Comparison of ENCODE assay signal across 16 cellular contexts in genomic region chr16:70739389-70739788, GRCh38. TPM values are rescaled to one million over a fixed set of nuclear protein-coding genes. Genes with fewer than 3 reads are reported as not detected.
DNase-seq lines count a peak whose midpoint lies in the region; ATAC-seq and TF ChIP-seq lines count a peak whose summit lies in the region.
"Had no signal": no experiment of that assay in that cellular context is flagged by ENCODE, and none has a peak within 500 bp of the region (broad histone marks: within the 10 kb centered on the region; RNA-seq: fewer than 3 reads in every experiment).

No MANE protein-coding gene starts in this region.

- H3K27ac Mint-ChIP-seq in activated T-helper 2 cell treated with anti-CD3 and anti-CD28 coated beads, Interferon-gamma antibody, Interleukin-2, Interleukin-4, amounts not matched to agents 10 μg/mL and 5 μg/mL and 100 μg/mL, durations not matched to agents 14 hours and 24 hours and 36 hours = peak overlapping the region; percentile 86
- H3K27ac Mint-ChIP-seq: memory B cell had no signal

- H3K4me1 ChIP-seq in right cardiac atrium (ENCODE audit: control insufficient read depth, insufficient read depth, low read length) (peaks cover 9% of the 10 kb centered on the region), mesenchymal stem cell (ENCODE audit: control insufficient read depth, insufficient read depth, low read depth, low read length) (peaks cover 68% of the 10 kb centered on the region), vagina (peaks cover 68% of the 10 kb centered on the region)
- H3K4me1 ChIP-seq: parathyroid adenoma had no signal

- peak overlapping the region; percentile 40 to 51 for H3K4ac ChIP-seq in mesenchymal stem cell (ENCODE audit: low read depth in 1 of 2, low read length in 2 of 2)

- peaks cover 11% of the 10 kb centered on the region for H3K79me1 ChIP-seq in mesenchymal stem cell (replicated peaks; ENCODE audit: low read length, poor library complexity, severe bottlenecking)

- H3K4me2 ChIP-seq in mesenchymal stem cell (ENCODE audit: low read length, poor library complexity, severe bottlenecking) = no peak overlapping the region

- 88% methylated on average over 7 of the region's 7 CpGs for whole genome bisulfite sequencing in right cardiac atrium
- WGBS in mesenchymal stem cell = 96% methylated on average over 7 of the region's 7 CpGs

- H3K27ac ChIP-seq in right cardiac atrium (ENCODE audit: low read length) (no peak overlapping the region), mesenchymal stem cell (ENCODE audit: low read length, poor library complexity, severe bottlenecking) (no peak overlapping the region), vagina (peak overlapping the region; percentile 83)
- H3K27ac ChIP-seq: parathyroid adenoma had no signal

- H3K4me3 ChIP-seq in right cardiac atrium (ENCODE audit: low read length) (no peak overlapping the region), mesenchymal stem cell (ENCODE audit: insufficient read depth in 1 of 2, low read depth in 1 of 2, low read length in 2 of 2) (no peak overlapping the region), vagina (no peak overlapping the region)

- H2BK5ac ChIP-seq in mesenchymal stem cell (ENCODE audit: low read depth, low read length, poor library complexity, severe bottlenecking) = no peak overlapping the region

- H3K9ac ChIP-seq in mesenchymal stem cell (ENCODE audit: low read length) = peak overlapping the region; percentile 85
- H3K9ac ChIP-seq: parathyroid adenoma had no signal

- peak overlapping the region; percentile 60 to 62 for H3K18ac ChIP-seq in mesenchymal stem cell (ENCODE audit: low read depth in 1 of 2, low read length in 2 of 2)

- no peaks in the 10 kb centered on the region for H3K9me3 Mint-ChIP-seq in activated T-helper 2 cell treated with anti-CD3 and anti-CD28 coated beads, Interferon-gamma antibody, Interleukin-2, Interleukin-4, amounts not matched to agents 10 μg/mL and 5 μg/mL and 100 μg/mL, durations not matched to agents 14 hours and 24 hours and 36 hours
- H3K9me3 Mint-ChIP-seq: memory B cell had no signal

- peaks cover 35% of the 10 kb centered on the region for H3K36me3 Mint-ChIP-seq in activated T-helper 2 cell treated with anti-CD3 and anti-CD28 coated beads, Interferon-gamma antibody, Interleukin-2, Interleukin-4, amounts not matched to agents 10 μg/mL and 5 μg/mL and 100 μg/mL, durations not matched to agents 14 hours and 24 hours and 36 hours (ENCODE audit: low read depth)

- H4K8ac ChIP-seq in mesenchymal stem cell (ENCODE audit: low read length) = peak overlapping the region; percentile 64

- H4K91ac ChIP-seq in mesenchymal stem cell (ENCODE audit: low read length) = peak overlapping the region; percentile 77

- H3K4me1 Mint-ChIP-seq in activated T-helper 2 cell treated with anti-CD3 and anti-CD28 coated beads, Interferon-gamma antibody, Interleukin-2, Interleukin-4, amounts not matched to agents 10 μg/mL and 5 μg/mL and 100 μg/mL, durations not matched to agents 14 hours and 24 hours and 36 hours (ENCODE audit: low read depth) = peaks cover 45% of the 10 kb centered on the region

- no peak overlapping the region for H3K4me3 Mint-ChIP-seq in activated T-helper 2 cell treated with anti-CD3 and anti-CD28 coated beads, Interferon-gamma antibody, Interleukin-2, Interleukin-4, amounts not matched to agents 10 μg/mL and 5 μg/mL and 100 μg/mL, durations not matched to agents 14 hours and 24 hours and 36 hours (ENCODE audit: low read depth)
- H3K4me3 Mint-ChIP-seq: memory B cell had no signal

- no peak overlapping the region for H2AFZ ChIP-seq in mesenchymal stem cell (ENCODE audit: low read depth, low read length)
- H2AFZ ChIP-seq: parathyroid adenoma had no signal

- H2BK120ac ChIP-seq in mesenchymal stem cell (ENCODE audit: low read depth, low read length) = no peak overlapping the region

- no peak for TF ChIP-seq CTCF in vagina (IDR thresholded peaks at IDR 0.05)

- peak overlapping the region; percentile 92 for H2AK5ac ChIP-seq in mesenchymal stem cell (ENCODE audit: low read length, severe bottlenecking)

- H3K14ac ChIP-seq in mesenchymal stem cell (ENCODE audit: low read length in 2 of 2) = peak overlapping the region in 1 of 2 experiments; percentile 6

- H3K27me3 ChIP-seq in right cardiac atrium (ENCODE audit: control insufficient read depth, insufficient read depth) = no peaks in the 10 kb centered on the region
- no peaks in the 10 kb centered on the region for H3K27me3 ChIP-seq in mesenchymal stem cell (ENCODE audit: control insufficient read depth in 1 of 2, insufficient read depth in 1 of 2, low read length in 2 of 2)
- no peaks in the 10 kb centered on the region for H3K27me3 ChIP-seq in vagina

- H3K23ac ChIP-seq in mesenchymal stem cell (ENCODE audit: low read length in 2 of 2) = no peak overlapping the region

- H3K36me3 ChIP-seq in mesenchymal stem cell (ENCODE audit: control insufficient read depth in 1 of 2, insufficient read depth in 2 of 2, low read depth in 1 of 2, low read length in 2 of 2) (peaks cover 28 to 35% of the 10 kb centered on the region in 2 experiments), vagina (peaks cover 0 to 6% of the 10 kb centered on the region in 2 donors)

- H2BK12ac ChIP-seq in mesenchymal stem cell (ENCODE audit: low read length in 2 of 2) = peak overlapping the region; percentile 57 to 86

- H3K9me3 ChIP-seq in right cardiac atrium (ENCODE audit: control insufficient read depth, low read length) (no peaks in the 10 kb centered on the region), mesenchymal stem cell (ENCODE audit: control insufficient read depth, low read length) (no peaks in the 10 kb centered on the region), vagina (no peaks in the 10 kb centered on the region)

- DNase-seq in right cardiac atrium (peak in 2 of 3 donors; percentile 44 to 48), left ventricle myocardium superior (no peak), mesenchymal stem cell (no peak), vagina (ENCODE audit: extremely low spot score in 2 of 2) (no peak), germinal center (ENCODE audit: low spot score) (no peak), iPS-NIHi7 (ENCODE audit: extremely low spot score) (no peak)
- DNase-seq in activated T-helper 2 cell treated with anti-CD3 and anti-CD28 coated beads, Interferon-gamma antibody, Interleukin-2, Interleukin-4, amounts not matched to agents 10 μg/mL and 5 μg/mL and 100 μg/mL, durations not matched to agents 14 hours and 24 hours and 36 hours (ENCODE audit: low spot score) = no peak
- DNase-seq: activated CD4-positive, alpha-beta T cell treated with anti-CD3 and anti-CD28 coated beads for 48 hours; cortex of kidney; DMS79 treated with DMSO at 0.1 percent for 48 hours; NCI-H1105 treated with DMSO at 0.1 percent for 48 hours; NCI-H446 had no signal

- H3K27me3 Mint-ChIP-seq in activated T-helper 2 cell treated with anti-CD3 and anti-CD28 coated beads, Interferon-gamma antibody, Interleukin-2, Interleukin-4, amounts not matched to agents 10 μg/mL and 5 μg/mL and 100 μg/mL, durations not matched to agents 14 hours and 24 hours and 36 hours (ENCODE audit: low read depth) = no peaks in the 10 kb centered on the region
- H3K27me3 Mint-ChIP-seq: memory B cell had no signal

- intact Hi-C loops in right cardiac atrium (cut with DNase I) = loop anchor here in 3 of 4 donors (5.0 to 10.0 kb wide), 2 partner anchors 52 to 55 kb away; partner anchors contain the start of gene MTSS2 (in 3 of the 3)
- intact Hi-C loops in left ventricle myocardium superior (cut with micrococcal nuclease) = loop anchor here (10.0 kb wide), 1 partner anchor 55 kb away; the partner anchor contains the start of gene MTSS2
- intact Hi-C loops in activated T-helper 2 cell treated with anti-CD3 and anti-CD28 coated beads, Interferon-gamma antibody, Interleukin-2, Interleukin-4, amounts not matched to agents 10 μg/mL and 5 μg/mL and 100 μg/mL, durations not matched to agents 14 hours and 24 hours and 36 hours (cut with micrococcal nuclease) = loop anchor here (10.0 kb wide), 1 partner anchor 215 kb away; the partner anchor contains the start of genes COG4 and SF3B3
- intact Hi-C loops in vagina (cut with DNase I) = loop anchor here (5.0 kb wide), 1 partner anchor 57 kb away; no protein-coding TSS in a partner anchor

- ATAC-seq in right cardiac atrium (no peak), left ventricle myocardium superior (no peak), GM21515 (IDR thresholded peaks at IDR 0.05; ENCODE audit: unreplicated experiment) (no peak)
- ATAC-seq: Panc1 had no signal

- TF ChIP-seq POLR2A in vagina (IDR thresholded peaks at IDR 0.05) = no peak

- peak overlapping the region; percentile 9 for H2BK15ac ChIP-seq in mesenchymal stem cell (ENCODE audit: low read depth, poor library complexity, severe bottlenecking)

RNA-seq across cellular contexts. Expression of gene MTSS2, which starts 53.5 kb away (rescaled TPM):
- total RNA-seq in right cardiac atrium (10 to 100 TPM; 60.4 to 71.2 (median 67.7) TPM), left ventricle myocardium superior (101 TPM), vagina (102 TPM)
- 47.5 TPM for polyA plus RNA-seq in right cardiac atrium
- 1.3 TPM in 2 replicates for total RNA-seq in activated T-helper 2 cell treated with anti-CD3 and anti-CD28 coated beads, Interferon-gamma antibody, Interleukin-2, Interleukin-4, amounts not matched to agents 10 μg/mL and 5 μg/mL and 100 μg/mL, durations not matched to agents 14 hours and 24 hours and 36 hours
- polyA plus RNA-seq in mesenchymal stem cell (2013, experiment 1 of 2) = 105 TPM
- 103 TPM for polyA plus RNA-seq in mesenchymal stem cell (2013, experiment 2 of 2)

Comparison
In these comparisons a context has a peak if more than half of its experiments do, and no peak if none do; other contexts are left out.
1. DNase-seq: peak in right cardiac atrium (2 of 3); none in left ventricle myocardium superior (single experiment), activated T-helper 2 cell treated with anti-CD3 and anti-CD28 coated beads, Interferon-gamma antibody, Interleukin-2, Interleukin-4, amounts not matched to agents 10 μg/mL and 5 μg/mL and 100 μg/mL, durations not matched to agents 14 hours and 24 hours and 36 hours (single experiment), mesenchymal stem cell (single experiment), vagina (0 of 2), germinal center (single experiment) and iPS-NIHi7 (single experiment).
2. RNA of gene MTSS2, which starts 53.5 kb away (total RNA-seq): 102 TPM in vagina (single experiment), 101 TPM in left ventricle myocardium superior (single experiment) and 60.4 to 71.2 TPM in right cardiac atrium; 1.3 TPM in activated T-helper 2 cell treated with anti-CD3 and anti-CD28 coated beads, Interferon-gamma antibody, Interleukin-2, Interleukin-4, amounts not matched to agents 10 μg/mL and 5 μg/mL and 100 μg/mL, durations not matched to agents 14 hours and 24 hours and 36 hours; every median in the first group is over 10 times any median in the second.